Comparison of ENCODE assay signal across 19 cellular contexts in the genomic region with DNA sequence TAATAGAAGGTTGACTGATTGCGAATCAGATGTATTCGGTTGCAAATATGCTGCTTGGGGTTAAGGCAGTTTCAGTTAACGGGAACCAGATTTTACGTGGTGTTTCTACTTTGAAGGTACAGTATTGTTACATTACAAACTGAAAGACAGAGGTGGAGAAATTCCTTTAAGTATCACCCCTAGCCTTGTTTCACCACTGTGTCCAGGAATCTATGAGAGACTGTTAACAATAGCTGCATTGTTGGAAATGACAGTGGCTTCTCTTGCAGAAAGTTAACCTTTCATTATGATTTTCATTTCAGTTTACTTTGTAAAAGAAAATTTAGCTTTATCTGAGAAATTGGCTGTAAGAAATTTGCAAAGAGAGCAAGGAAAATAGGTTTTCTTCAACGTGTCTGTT. TPM values are rescaled to one million over a fixed set of nuclear protein-coding genes. Genes with fewer than 3 reads are reported as not detected.
DNase-seq lines count a peak whose midpoint lies in the region; ATAC-seq, FAIRE-seq and TF ChIP-seq lines count a peak whose summit lies in the region.
"Had no signal": no experiment of that assay in that cellular context is flagged by ENCODE, and none has a peak within 500 bp of the region (broad histone marks: within the 10 kb centered on the region; RNA-seq: fewer than 3 reads in every experiment).

No MANE protein-coding gene starts in this region.

- TF ChIP-seq POLR2A in GM12892 (IDR thresholded peaks at IDR 0.05; ENCODE audit: low read depth, low read length), result no peak

- H3K9me3 ChIP-seq in iPS-15b (ENCODE audit: control insufficient read depth, insufficient read depth, low read length) (peaks cover 3% of the 10 kb centered on the region), mesenchymal stem cell (ENCODE audit: control insufficient read depth, low read length) (no peaks in the 10 kb centered on the region)
- H3K9me3 ChIP-seq: HAP-1, heart left ventricle, lower lobe of right lung had no signal

- H3K23ac ChIP-seq in mesenchymal stem cell (ENCODE audit: low read length in 2 of 2), result no peak overlapping the region

- POLR2A ChIA-PET in WTC11 (lab: Charles Lee), result no interaction called here

- no peaks in the 10 kb centered on the region for H3K9me2 ChIP-seq in GM23338 (ENCODE audit: insufficient read depth)

- no peak overlapping the region for H3K14ac ChIP-seq in mesenchymal stem cell (ENCODE audit: low read length in 2 of 2)

- no peak overlapping the region for H3K27ac Mint-ChIP-seq in GM23338
- no peak overlapping the region for H3K27ac Mint-ChIP-seq in WTC11
- H3K27ac Mint-ChIP-seq in osteocyte (ENCODE audit: unreplicated experiment), result no peak overlapping the region
- H3K27ac Mint-ChIP-seq: activated CD4-positive, alpha-beta T cell treated with anti-CD3 and anti-CD28 coated beads, Interleukin-2, amount 10 ng/mL, durations not matched to agents 24 days and 14 days; activated CD8-positive, alpha-beta memory T cell treated with anti-CD3 and anti-CD28 coated beads, Interleukin-2, amount 10 ng/mL, durations not matched to agents 7 days and 5 days; activated naive CD8-positive, alpha-beta T cell treated with anti-CD3 and anti-CD28 coated beads, Interleukin-2, amount 50 U/mL, for 24 hours; CD8-positive, alpha-beta memory T cell; stimulated activated naive B cell treated with anti-CD40 and anti-IgM and Interleukin-4, amounts not matched to agents 10 μg/mL and 1 μg/mL and 100 μg/mL, for 72 hours had no signal

- H3K36me3 Mint-ChIP-seq in GM23338 (ENCODE audit: low read depth) (no peaks in the 10 kb centered on the region; the same call in 2 of the 3 replicates), WTC11 (no peaks in the 10 kb centered on the region), osteocyte (ENCODE audit: unreplicated experiment) (no peaks in the 10 kb centered on the region)
- H3K36me3 Mint-ChIP-seq: activated CD8-positive, alpha-beta memory T cell treated with anti-CD3 and anti-CD28 coated beads, Interleukin-2, amount 10 ng/mL, durations not matched to agents 7 days and 5 days; stimulated activated naive B cell treated with anti-CD40 and anti-IgM and Interleukin-4, amounts not matched to agents 10 μg/mL and 1 μg/mL and 100 μg/mL, for 72 hours had no signal

- H4K91ac ChIP-seq in mesenchymal stem cell (ENCODE audit: low read length), result no peak overlapping the region

- H3K4me1 ChIP-seq in GM23338 (ENCODE audit: insufficient read depth), result peaks cover 22% of the 10 kb centered on the region
- H3K4me1 ChIP-seq in iPS-15b (ENCODE audit: control insufficient read depth, insufficient read depth, low read length), result peaks cover 2% of the 10 kb centered on the region
- H3K4me1 ChIP-seq in mesenchymal stem cell (ENCODE audit: control insufficient read depth, insufficient read depth, low read depth, low read length), result peaks cover 1% of the 10 kb centered on the region
- H3K4me1 ChIP-seq: parathyroid adenoma had no signal

- no peak overlapping the region for H2BK12ac ChIP-seq in mesenchymal stem cell (ENCODE audit: low read length in 2 of 2)

- H3K4me2 ChIP-seq in GM23338 (peak overlapping the region; percentile 87), mesenchymal stem cell (ENCODE audit: low read length, poor library complexity, severe bottlenecking) (no peak overlapping the region)

- ATAC-seq in GM23338 (no peak), WTC11 (no peak), HG02884 (IDR thresholded peaks at IDR 0.05; ENCODE audit: unreplicated experiment) (no peak)
- ATAC-seq: activated CD8-positive, alpha-beta memory T cell treated with anti-CD3 and anti-CD28 coated beads, Interleukin-2, amount 10 ng/mL, durations not matched to agents 7 days and 5 days; activated naive CD8-positive, alpha-beta T cell treated with anti-CD3 and anti-CD28 coated beads, Interleukin-2, amount 50 U/mL, for 24 hours; heart left ventricle; lower lobe of right lung; stimulated activated naive B cell treated with anti-CD40 and anti-IgM and Interleukin-4, amounts not matched to agents 10 μg/mL and 1 μg/mL and 100 μg/mL, for 72 hours had no signal

- H3K79me2 ChIP-seq in GM23338 (replicated peaks; ENCODE audit: insufficient read depth), result peaks cover 62% of the 10 kb centered on the region
- H3K79me2 ChIP-seq: parathyroid adenoma had no signal

- 38% methylated on average over 4 of the region's 5 CpGs for WGBS in mesenchymal stem cell

- TF ChIP-seq CTCF in GM23338 (conservative IDR thresholded peaks at IDR 0.05; ENCODE audit: low read depth in 2 of 2) (no peak), WTC11 (IDR thresholded peaks at IDR 0.05) (no peak), osteocyte (IDR thresholded peaks at IDR 0.05) (no peak)

- no peak overlapping the region for H2AK5ac ChIP-seq in mesenchymal stem cell (ENCODE audit: low read length, severe bottlenecking)

- H2BK15ac ChIP-seq in mesenchymal stem cell (ENCODE audit: low read depth, poor library complexity, severe bottlenecking), result no peak overlapping the region

- no peak overlapping the region for H2BK120ac ChIP-seq in mesenchymal stem cell (ENCODE audit: low read depth, low read length)

- no peak overlapping the region for H3K18ac ChIP-seq in mesenchymal stem cell (ENCODE audit: low read depth in 1 of 2, low read length in 2 of 2)

- H3K36me3 ChIP-seq in GM23338 (ENCODE audit: insufficient read depth) (no peaks in the 10 kb centered on the region), iPS-15b (ENCODE audit: control insufficient read depth, insufficient read depth, low read length) (no peaks in the 10 kb centered on the region), mesenchymal stem cell (ENCODE audit: control insufficient read depth in 1 of 2, insufficient read depth in 2 of 2, low read depth in 1 of 2, low read length in 2 of 2) (no peaks in the 10 kb centered on the region)
- H3K36me3 ChIP-seq: HAP-1, heart left ventricle, lower lobe of right lung had no signal

- DNase-seq in GM23338 (ENCODE audit: low spot score) (peak; percentile 11), WTC11 (ENCODE audit: low spot score) (no peak), osteocyte (ENCODE audit: extremely low spot score, unreplicated experiment) (peak; percentile 3), GM12892 (ENCODE audit: insufficient read length) (no peak), mesenchymal stem cell (no peak)
- DNase-seq: activated CD4-positive, alpha-beta T cell treated with anti-CD3 and anti-CD28 coated beads, Interleukin-2, amount 10 ng/mL, durations not matched to agents 24 days and 14 days; activated CD8-positive, alpha-beta memory T cell treated with anti-CD3 and anti-CD28 coated beads, Interleukin-2, amount 10 ng/mL, durations not matched to agents 7 days and 5 days; activated naive CD8-positive, alpha-beta T cell treated with anti-CD3 and anti-CD28 coated beads, Interleukin-2, amount 50 U/mL, for 24 hours; CD8-positive, alpha-beta memory T cell; DND-41; heart left ventricle; lower lobe of right lung; NCI-H1436 treated with DMSO at 0.1 percent for 48 hours; stimulated activated naive B cell treated with anti-CD40 and anti-IgM and Interleukin-4, amounts not matched to agents 10 μg/mL and 1 μg/mL and 100 μg/mL, for 72 hours had no signal

- peaks cover 17% of the 10 kb centered on the region for H4K20me1 ChIP-seq in GM23338 (replicated peaks; ENCODE audit: insufficient read depth)

- H2AFZ ChIP-seq in GM23338 (no peak overlapping the region), mesenchymal stem cell (ENCODE audit: low read depth, low read length) (no peak overlapping the region)
- H2AFZ ChIP-seq: parathyroid adenoma had no signal

- H3K9ac ChIP-seq in iPS-15b (ENCODE audit: low read depth, low read length) (no peak overlapping the region), mesenchymal stem cell (ENCODE audit: low read length) (no peak overlapping the region)
- H3K9ac ChIP-seq: parathyroid adenoma had no signal

- H3F3A ChIP-seq in GM23338 (replicated peaks; ENCODE audit: low read depth), result no peaks in the 10 kb centered on the region

- CTCF ChIA-PET in WTC11 (lab: Charles Lee), result no interaction called here

- H3K4ac ChIP-seq in mesenchymal stem cell (ENCODE audit: low read depth in 1 of 2, low read length in 2 of 2), result no peak overlapping the region

- H3K4me3 ChIP-seq in GM23338, result peak overlapping the region; percentile 70
- peak overlapping the region; percentile 18 for H3K4me3 ChIP-seq in iPS-15b (ENCODE audit: low read depth, low read length)
- no peak overlapping the region for H3K4me3 ChIP-seq in mesenchymal stem cell (ENCODE audit: insufficient read depth in 1 of 2, low read depth in 1 of 2, low read length in 2 of 2)
- H3K4me3 ChIP-seq: coronary artery, HAP-1, heart left ventricle, lower lobe of right lung had no signal

- H2BK5ac ChIP-seq in mesenchymal stem cell (ENCODE audit: low read depth, low read length, poor library complexity, severe bottlenecking), result no peak overlapping the region

- no peak for FAIRE-seq in GM12892 (lab: Jason Lieb, UNC)

- H3K4me3 Mint-ChIP-seq in GM23338, result peak overlapping the region; percentile 58
- H3K4me3 Mint-ChIP-seq in WTC11, result peak overlapping the region; percentile 82
- peak overlapping the region; percentile 40 for H3K4me3 Mint-ChIP-seq in osteocyte (ENCODE audit: unreplicated experiment)
- H3K4me3 Mint-ChIP-seq: activated CD4-positive, alpha-beta T cell treated with anti-CD3 and anti-CD28 coated beads, Interleukin-2, amount 10 ng/mL, durations not matched to agents 24 days and 14 days; activated CD8-positive, alpha-beta memory T cell treated with anti-CD3 and anti-CD28 coated beads, Interleukin-2, amount 10 ng/mL, durations not matched to agents 7 days and 5 days; activated naive CD8-positive, alpha-beta T cell treated with anti-CD3 and anti-CD28 coated beads, Interleukin-2, amount 50 U/mL, for 24 hours; stimulated activated naive B cell treated with anti-CD40 and anti-IgM and Interleukin-4, amounts not matched to agents 10 μg/mL and 1 μg/mL and 100 μg/mL, for 72 hours had no signal

- H3K27ac ChIP-seq in GM23338 (ENCODE audit: low read depth), result no peak overlapping the region
- no peak overlapping the region for H3K27ac ChIP-seq in mesenchymal stem cell (ENCODE audit: low read length, poor library complexity, severe bottlenecking)
- H3K27ac ChIP-seq: coronary artery, heart left ventricle, lower lobe of right lung, parathyroid adenoma had no signal

- peaks cover 4% of the 10 kb centered on the region for H3K27me3 Mint-ChIP-seq in GM23338 (ENCODE audit: insufficient read depth, low read depth, poor library complexity)
- H3K27me3 Mint-ChIP-seq in WTC11 (ENCODE audit: low read depth), result no peaks in the 10 kb centered on the region
- H3K27me3 Mint-ChIP-seq in osteocyte (ENCODE audit: unreplicated experiment), result no peaks in the 10 kb centered on the region
- H3K27me3 Mint-ChIP-seq: activated naive CD8-positive, alpha-beta T cell treated with anti-CD3 and anti-CD28 coated beads, Interleukin-2, amount 50 U/mL, for 24 hours had no signal

- H3K79me1 ChIP-seq in mesenchymal stem cell (replicated peaks; ENCODE audit: low read length, poor library complexity, severe bottlenecking), result no peaks in the 10 kb centered on the region

- H4K8ac ChIP-seq in mesenchymal stem cell (ENCODE audit: low read length), result no peak overlapping the region

- H3K9me3 Mint-ChIP-seq in GM23338 (no peaks in the 10 kb centered on the region), WTC11 (no peaks in the 10 kb centered on the region), osteocyte (ENCODE audit: unreplicated experiment) (no peaks in the 10 kb centered on the region)
- H3K9me3 Mint-ChIP-seq: activated CD4-positive, alpha-beta T cell treated with anti-CD3 and anti-CD28 coated beads, Interleukin-2, amount 10 ng/mL, durations not matched to agents 24 days and 14 days; activated naive CD8-positive, alpha-beta T cell treated with anti-CD3 and anti-CD28 coated beads, Interleukin-2, amount 50 U/mL, for 24 hours; CD8-positive, alpha-beta memory T cell; stimulated activated naive B cell treated with anti-CD40 and anti-IgM and Interleukin-4, amounts not matched to agents 10 μg/mL and 1 μg/mL and 100 μg/mL, for 72 hours had no signal

- H3K4me1 Mint-ChIP-seq in GM23338, result peaks cover 22% of the 10 kb centered on the region; the same call in 2 of the 3 replicates
- H3K4me1 Mint-ChIP-seq in WTC11, result peaks cover 24% of the 10 kb centered on the region
- H3K4me1 Mint-ChIP-seq in osteocyte (ENCODE audit: unreplicated experiment), result peaks cover 13% of the 10 kb centered on the region

- H3K27me3 ChIP-seq in GM23338 (ENCODE audit: insufficient read depth), result no peaks in the 10 kb centered on the region
- no peaks in the 10 kb centered on the region for H3K27me3 ChIP-seq in iPS-15b (ENCODE audit: control insufficient read depth, insufficient read depth, low read length)
- peaks cover 0 to 2% of the 10 kb centered on the region in 2 experiments for H3K27me3 ChIP-seq in mesenchymal stem cell (ENCODE audit: control insufficient read depth in 1 of 2, insufficient read depth in 1 of 2, low read length in 2 of 2)

RNA-seq across cellular contexts. Expression of a gene that starts 2.6 kb away (rescaled TPM):
- total RNA-seq in GM23338 (2014; rRNA removed; shearing (Covaris generic)), result 13.7 and 14.1 TPM in 2 replicates
- 6.2 and 7.5 TPM in 2 replicates for polyA plus RNA-seq in GM23338 (2016; fragmentation: Nextera tagmentation; extraction: Ambion mirVana)
- 13.0 to 13.6 TPM (median 13.3 TPM) in 3 replicates for total RNA-seq in WTC11 (2021)
- 10.9 and 12.6 TPM in 2 replicates for total RNA-seq in osteocyte
- 3.2 TPM for polyA plus RNA-seq in GM12892 (2012; ENCODE audit: missing spikeins)
- polyA plus RNA-seq in mesenchymal stem cell (2013, experiment 1 of 2), result 2.9 TPM
- polyA plus RNA-seq in mesenchymal stem cell (2013, experiment 2 of 2), result 3.0 TPM

Comparison
In these comparisons a context has a peak if more than half of its experiments do, and no peak if none do; other contexts are left out.
1. DNase-seq: peak in GM23338 (single experiment) and osteocyte (single experiment); none in WTC11 (single experiment), GM12892 (single experiment) and mesenchymal stem cell (single experiment).
2. H3K4me3 ChIP-seq: peak in GM23338 (single experiment) and iPS-15b (single experiment); none in mesenchymal stem cell (0 of 2).
3. Peak in every context shown above with its lines, with median percentiles within 50 percentile points of each other: H3K4me3 Mint-ChIP-seq.